ENCODE assay signal across 1 cellular context in the genomic region with DNA sequence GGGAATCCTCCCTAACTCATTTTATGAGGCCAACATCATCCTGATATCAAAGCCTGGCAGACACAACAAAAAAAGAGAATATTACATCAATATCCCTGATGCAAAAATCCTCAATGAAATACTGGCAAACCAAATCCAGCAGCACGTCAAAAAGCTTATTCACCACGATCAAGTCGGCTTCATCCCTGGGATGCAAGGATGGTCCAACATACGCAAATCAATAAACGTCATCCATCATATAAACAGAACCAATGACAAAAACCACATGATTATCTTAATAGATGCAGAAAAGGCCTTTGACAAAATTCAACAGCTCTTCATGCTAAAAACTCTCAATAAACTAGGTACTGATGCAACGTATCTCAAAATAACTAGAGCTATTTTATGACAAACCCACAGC.
TF ChIP-seq lines count a peak whose summit lies in the region.
"Not testable (repeated sequence)": the region's sequence is repeated elsewhere in the genome, so short reads cannot be mapped to it uniquely, and the experiment has no call there.

No MANE protein-coding gene starts in this region.

- not testable (repeated sequence) for H3K27ac ChIP-seq in HEK293 (ENCODE audit: extremely low read depth, low read depth, low read length)

- not testable (repeated sequence) for H3K9me3 ChIP-seq in HEK293 (ENCODE audit: control insufficient read depth, insufficient read depth, low read depth, low read length)

- not testable (repeated sequence) for H3K4me3 ChIP-seq in HEK293 (ENCODE audit: low read depth, low read length)

- TF ChIP-seq CTCF in HEK293 (tag by site-specific recombination; IDR thresholded peaks at IDR 0.05) = not testable (repeated sequence)

- not testable (repeated sequence) for H3K36me3 ChIP-seq in HEK293 (ENCODE audit: control insufficient read depth in 2 of 2, insufficient read depth in 1 of 2, low read length in 2 of 2)

- POLR2A ChIA-PET in HEK293 (lab: Yijun Ruan, JAX) = not testable (repeated sequence)

- H3K4me1 ChIP-seq in HEK293 (ENCODE audit: control insufficient read depth, insufficient read depth, low read length) = not testable (repeated sequence)

- CTCF ChIA-PET in HEK293 (lab: Yijun Ruan, JAX) = interaction anchor here (0.8 kb wide), 1 partner anchor 80 kb away, joined by 4 read pairs; no protein-coding TSS in a partner anchor

TF ChIP-seq in HEK293, 187 proteins besides CTCF, POLR2A, EP300 and RAD21:
- peak; percentile 92 for TF ChIP-seq ZNF133 (tag by site-specific recombination; IDR thresholded peaks at IDR 0.05)
